ENCODE assay signal across 1 cellular context in genomic region chr10:71838264-71839211, GRCh38.
TF ChIP-seq lines count a peak whose summit lies in the region.

No MANE protein-coding gene starts in this region.

TF ChIP-seq in HEK293, 187 proteins besides CTCF, POLR2A, EP300 and RAD21 (continued from another document and continues in another):
- TF ChIP-seq ZNF488 (tag by site-specific recombination; IDR thresholded peaks at IDR 0.05) (no peak), ZNF391 (tag by site-specific recombination; IDR thresholded peaks at IDR 0.05; ENCODE audit: borderline replicate concordance, low read depth) (no peak), ZNF184 (tag by site-specific recombination; IDR thresholded peaks at IDR 0.05) (no peak), ZNF580 (tag by site-specific recombination; IDR thresholded peaks at IDR 0.05) (no peak), ZNF510 (tag by site-specific recombination; IDR thresholded peaks at IDR 0.05; ENCODE audit: insufficient replicate concordance) (no peak), ZFHX2 (tag by site-specific recombination; conservative IDR thresholded peaks at IDR 0.05) (0 out of 2 replicates have a peak, but pooled peaks have one; percentile 12), TRIM28 (IDR thresholded peaks at IDR 0.05; ENCODE audit: borderline replicate concordance, low read length) (no peak), ZNF175 (tag by site-specific recombination; IDR thresholded peaks at IDR 0.05) (no peak), HOXD13 (CRISPR knock-in tag; IDR thresholded peaks at IDR 0.05; ENCODE audit: borderline replicate concordance) (no peak), KLF9 (tag by site-specific recombination; IDR thresholded peaks at IDR 0.05; ENCODE audit: low read depth) (peak; percentile 33; the same call in 1 of the 2 replicates), HOXC10 (CRISPR knock-in tag; IDR thresholded peaks at IDR 0.05) (no peak), ZNF449 (tag by site-specific recombination; IDR thresholded peaks at IDR 0.05) (no peak), ZNF211 (tag by site-specific recombination; IDR thresholded peaks at IDR 0.05; ENCODE audit: low read depth) (no peak), ZNF558 (tag by site-specific recombination; IDR thresholded peaks at IDR 0.05) (no peak), HIC1 (tag by site-specific recombination; IDR thresholded peaks at IDR 0.05) (peak; percentile 53; the same call in 1 of the 2 replicates), ZNF48 (tag by site-specific recombination; IDR thresholded peaks at IDR 0.05) (no peak), ZBTB44 (tag by site-specific recombination; IDR thresholded peaks at IDR 0.05) (0 out of 2 replicates have a peak, but pooled peaks have one; percentile 18), ZNF366 (tag by site-specific recombination; conservative IDR thresholded peaks at IDR 0.05) (no peak), ZFP3 (tag by site-specific recombination; IDR thresholded peaks at IDR 0.05; ENCODE audit: low read depth) (no peak), ZNF148 (tag by site-specific recombination; IDR thresholded peaks at IDR 0.05; ENCODE audit: borderline replicate concordance) (no peak), SALL2 (tag by site-specific recombination; IDR thresholded peaks at IDR 0.05; ENCODE audit: borderline replicate concordance) (no peak), ZBTB1 (tag by site-specific recombination; IDR thresholded peaks at IDR 0.05) (no peak), ZNF2 (tag by site-specific recombination; IDR thresholded peaks at IDR 0.05) (no peak), HOXA7 (CRISPR knock-in tag; IDR thresholded peaks at IDR 0.05; ENCODE audit: borderline replicate concordance) (no peak), ZNF354C (tag by site-specific recombination; IDR thresholded peaks at IDR 0.05; ENCODE audit: borderline replicate concordance, low read depth) (no peak), ZNF600 (tag by site-specific recombination; IDR thresholded peaks at IDR 0.05) (peak; percentile 98), ZNF26 (tag by site-specific recombination; IDR thresholded peaks at IDR 0.05) (no peak), ZNF830 (tag by site-specific recombination; IDR thresholded peaks at IDR 0.05; ENCODE audit: low read depth) (no peak), ZNF18 (tag by site-specific recombination; IDR thresholded peaks at IDR 0.05) (no peak), ZFP69B (tag by site-specific recombination; IDR thresholded peaks at IDR 0.05) (no peak), ZEB2 (tag by site-specific recombination; IDR thresholded peaks at IDR 0.05) (no peak; the same call in 1 of the 2 replicates), GLI4 (tag by site-specific recombination; IDR thresholded peaks at IDR 0.05) (no peak), ZNF560 (tag by site-specific recombination; IDR thresholded peaks at IDR 0.05; ENCODE audit: borderline replicate concordance) (no peak), ZNF292 (tag by site-specific recombination; IDR thresholded peaks at IDR 0.05; ENCODE audit: borderline replicate concordance, low read depth) (no peak), ZSCAN18 (tag by site-specific recombination; IDR thresholded peaks at IDR 0.05) (no peak), ZNF791 (tag by site-specific recombination; IDR thresholded peaks at IDR 0.05) (no peak), ZNF596 (tag by site-specific recombination; IDR thresholded peaks at IDR 0.05) (no peak), ZBTB7A (tag by site-specific recombination; IDR thresholded peaks at IDR 0.05; ENCODE audit: low read depth) (no peak), PRDM10 (tag by site-specific recombination; IDR thresholded peaks at IDR 0.05) (peak; percentile 32), ZNF174 (tag by site-specific recombination; IDR thresholded peaks at IDR 0.05) (no peak), ZNF473 (tag by site-specific recombination; IDR thresholded peaks at IDR 0.05) (no peak), ZNF19 (tag by site-specific recombination; IDR thresholded peaks at IDR 0.05; ENCODE audit: low read depth) (no peak)
